Comparison of ENCODE assay signal across 10 cellular contexts in the genomic region with DNA sequence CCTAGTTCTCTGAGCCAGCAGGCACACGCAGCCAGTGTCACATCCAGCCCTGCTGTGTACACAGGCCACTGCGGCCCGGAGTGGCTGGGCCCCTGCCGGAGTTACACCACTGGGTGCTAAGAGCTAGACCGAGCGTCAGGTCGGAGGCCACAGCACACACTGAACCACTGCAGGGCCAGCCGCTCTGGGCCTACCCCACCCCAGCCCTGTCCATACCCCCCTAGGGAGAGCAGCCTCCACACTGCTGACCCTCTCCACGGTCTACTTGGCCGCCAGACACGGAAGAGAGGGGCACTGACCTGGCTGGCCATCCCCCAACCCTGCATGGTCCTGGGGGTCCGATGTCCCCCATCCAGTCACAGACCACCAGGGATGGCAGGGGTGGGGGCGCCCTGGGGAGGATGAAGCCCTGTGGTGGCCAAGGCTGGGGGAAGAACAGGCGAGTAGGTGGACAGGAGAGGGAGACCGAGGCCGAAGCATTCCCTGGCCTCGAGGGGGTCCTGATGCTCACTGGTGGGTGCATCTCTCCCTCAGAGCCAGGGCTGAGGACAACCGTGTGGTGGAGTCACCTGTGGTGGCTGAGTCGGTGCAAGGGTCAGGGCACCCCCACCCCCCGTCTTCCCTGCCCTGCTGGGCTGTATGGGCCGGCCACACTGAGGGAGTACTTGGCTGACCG. TPM values are rescaled to one million over a fixed set of nuclear protein-coding genes. Genes with fewer than 3 reads are reported as not detected.
DNase-seq lines count a peak whose midpoint lies in the region; ATAC-seq and TF ChIP-seq lines count a peak whose summit lies in the region.
"Had no signal": no experiment of that assay in that cellular context is flagged by ENCODE, and none has a peak within 500 bp of the region (broad histone marks: within the 10 kb centered on the region; RNA-seq: fewer than 3 reads in every experiment).

No MANE protein-coding gene starts in this region.

- POLR2A ChIA-PET in HEK293 (lab: Yijun Ruan, JAX), result no interaction called here

- H3K4me1 ChIP-seq in HEK293 (ENCODE audit: control insufficient read depth, insufficient read depth, low read length), result peaks cover 6% of the 10 kb centered on the region; the same call in 1 of the 2 replicates
- peaks cover 2% of the 10 kb centered on the region for H3K4me1 ChIP-seq in iPS-15b (ENCODE audit: control insufficient read depth, insufficient read depth, low read length)

- no peak for ATAC-seq in activated naive CD4-positive, alpha-beta T cell treated with anti-CD3 and anti-CD28 coated beads, Interleukin-2, amount 50 U/mL, for 72 hours
- no peak for ATAC-seq in stimulated activated memory B cell treated with anti-CD40 and anti-IgM and Interleukin-4, amounts not matched to agents 10 μg/mL and 1 μg/mL and 100 μg/mL, for 72 hours

- no peaks in the 10 kb centered on the region for H3K36me3 Mint-ChIP-seq in activated naive CD4-positive, alpha-beta T cell treated with anti-CD3 and anti-CD28 coated beads, Interleukin-2, amount 50 U/mL, for 72 hours
- peaks cover 10% of the 10 kb centered on the region for H3K36me3 Mint-ChIP-seq in stimulated activated memory B cell treated with anti-CD40 and anti-IgM and Interleukin-4, amounts not matched to agents 10 μg/mL and 1 μg/mL and 100 μg/mL, for 72 hours

- TF ChIP-seq CTCF in HEK293 (tag by site-specific recombination; IDR thresholded peaks at IDR 0.05), result no peak

- peak overlapping the region; percentile 85 for H3K4me3 Mint-ChIP-seq in stimulated activated memory B cell treated with anti-CD40 and anti-IgM and Interleukin-4, amounts not matched to agents 10 μg/mL and 1 μg/mL and 100 μg/mL, for 72 hours

- H3K27me3 ChIP-seq in iPS-15b (ENCODE audit: control insufficient read depth, insufficient read depth, low read length), result no peaks in the 10 kb centered on the region

- H3K27me3 Mint-ChIP-seq in stimulated activated memory B cell treated with anti-CD40 and anti-IgM and Interleukin-4, amounts not matched to agents 10 μg/mL and 1 μg/mL and 100 μg/mL, for 72 hours, result peaks cover 21% of the 10 kb centered on the region

- H3K9me3 ChIP-seq in HEK293 (ENCODE audit: control insufficient read depth, insufficient read depth, low read depth, low read length) (no peaks in the 10 kb centered on the region), iPS-15b (ENCODE audit: control insufficient read depth, insufficient read depth, low read length) (no peaks in the 10 kb centered on the region)
- H3K9me3 ChIP-seq: neutrophil had no signal

- no peaks in the 10 kb centered on the region for H3K9me3 Mint-ChIP-seq in activated naive CD4-positive, alpha-beta T cell treated with anti-CD3 and anti-CD28 coated beads, Interleukin-2, amount 50 U/mL, for 72 hours
- H3K9me3 Mint-ChIP-seq in stimulated activated memory B cell treated with anti-CD40 and anti-IgM and Interleukin-4, amounts not matched to agents 10 μg/mL and 1 μg/mL and 100 μg/mL, for 72 hours, result no peaks in the 10 kb centered on the region

- H3K4me1 Mint-ChIP-seq in stimulated activated memory B cell treated with anti-CD40 and anti-IgM and Interleukin-4, amounts not matched to agents 10 μg/mL and 1 μg/mL and 100 μg/mL, for 72 hours, result peaks cover 35% of the 10 kb centered on the region

- H3K36me3 ChIP-seq in HEK293 (ENCODE audit: control insufficient read depth in 2 of 2, insufficient read depth in 1 of 2, low read length in 2 of 2), result peaks cover 0 to 18% of the 10 kb centered on the region in 2 experiments; a peak in 1 of 3 replicates
- peaks cover 5% of the 10 kb centered on the region for H3K36me3 ChIP-seq in iPS-15b (ENCODE audit: control insufficient read depth, insufficient read depth, low read length)
- H3K36me3 ChIP-seq: neutrophil had no signal

- H3K27ac ChIP-seq in HEK293 (ENCODE audit: extremely low read depth, low read depth, low read length), result peak overlapping the region; percentile 58; the same call in 1 of the 2 replicates

- no peak overlapping the region for H3K9ac ChIP-seq in iPS-15b (ENCODE audit: low read depth, low read length)

- no peak for DNase-seq in activated naive CD4-positive, alpha-beta T cell treated with anti-CD3 and anti-CD28 coated beads, Interleukin-2, amount 50 U/mL, for 72 hours (ENCODE audit: low spot score in 2 of 2)
- DNase-seq in NCI-H345 (lab: John Stamatoyannopoulos, UW), result no peak
- DNase-seq in stimulated activated CD8-positive, alpha-beta memory T cell treated with anti-CD3 and anti-CD28 coated beads, Interleukin-4, amount 100 ng/mL, for 48 hours, result no peak
- DNase-seq in NCI-H774 (lab: John Stamatoyannopoulos, UW), result no peak
- no peak for DNase-seq in anterior cingulate cortex (lab: John Stamatoyannopoulos, UW)
- DNase-seq: NCI-H1694 had no signal

- no peak overlapping the region; the same call in 1 of the 2 replicates for H3K4me3 ChIP-seq in HEK293 (ENCODE audit: low read depth, low read length)
- peak overlapping the region; percentile 48 for H3K4me3 ChIP-seq in iPS-15b (ENCODE audit: low read depth, low read length)

- H3K27ac Mint-ChIP-seq in activated naive CD4-positive, alpha-beta T cell treated with anti-CD3 and anti-CD28 coated beads, Interleukin-2, amount 50 U/mL, for 72 hours, result peak overlapping the region; percentile 74 to 81
- peak overlapping the region; percentile 66 for H3K27ac Mint-ChIP-seq in stimulated activated memory B cell treated with anti-CD40 and anti-IgM and Interleukin-4, amounts not matched to agents 10 μg/mL and 1 μg/mL and 100 μg/mL, for 72 hours

- CTCF ChIA-PET in HEK293 (lab: Yijun Ruan, JAX), result interaction anchor here (1.0 kb wide), 1 partner anchor 97 kb away, joined by 3 read pairs; no protein-coding TSS in a partner anchor

TF ChIP-seq in HEK293, 187 proteins besides CTCF, POLR2A, EP300 and RAD21:
- TF ChIP-seq GLI2 (tag by site-specific recombination; IDR thresholded peaks at IDR 0.05; ENCODE audit: borderline replicate concordance, low read depth) (no peak), GLIS2 (tag by site-specific recombination; IDR thresholded peaks at IDR 0.05) (peak; percentile 48; the same call in 1 of the 2 replicates), ZIC2 (tag by site-specific recombination; IDR thresholded peaks at IDR 0.05) (peak; percentile 56; the same call in 1 of the 2 replicates), ZNF791 (tag by site-specific recombination; IDR thresholded peaks at IDR 0.05) (no peak)

RNA-seq across cellular contexts. Expression of a gene that starts 34.9 kb away (rescaled TPM):
- 10 to 100 TPM; 70.3 to 71.9 TPM for total RNA-seq in activated naive CD4-positive, alpha-beta T cell treated with anti-CD3 and anti-CD28 coated beads, Interleukin-2, amount 50 U/mL, for 72 hours
